10 cellular contexts compared by ENCODE assay signal in genomic region chr1:19009882-19010321, GRCh38. TPM values are rescaled to one million over a fixed set of nuclear protein-coding genes. Genes with fewer than 3 reads are reported as not detected.
DNase-seq lines count a peak whose midpoint lies in the region; ATAC-seq and TF ChIP-seq lines count a peak whose summit lies in the region.
"Had no signal": no experiment of that assay in that cellular context is flagged by ENCODE, and none has a peak within 500 bp of the region (broad histone marks: within the 10 kb centered on the region; RNA-seq: fewer than 3 reads in every experiment).

No MANE protein-coding gene starts in this region.

- H3K4me3 Mint-ChIP-seq in immature natural killer cell: no peak overlapping the region
- H3K4me3 Mint-ChIP-seq: IgD-negative memory B cell had no signal

- TF ChIP-seq CTCF in spleen (IDR thresholded peaks at IDR 0.05 in 8 of 11, conservative IDR thresholded peaks at IDR 0.05 in 3 of 11): no peak

- WGBS in spleen, 5 donors: 77 to 87% (median 81%) methylated on average over 7 to 8 of the region's 8 CpGs

- ATAC-seq in HG03135 (IDR thresholded peaks at IDR 0.05; ENCODE audit: unreplicated experiment): no peak

- H3K4me1 ChIP-seq in SJSA1 (replicated peaks): peaks cover 65% of the 10 kb centered on the region
- peaks cover 31% of the 10 kb centered on the region for H3K4me1 ChIP-seq in skeletal muscle satellite cell (ENCODE audit: control insufficient read depth, insufficient read depth, low read length)
- peaks cover 0 to 16% (median 0%) of the 10 kb centered on the region in 6 donors for H3K4me1 ChIP-seq in spleen

- H3K9me3 ChIP-seq in SJSA1 (replicated peaks) (no peaks in the 10 kb centered on the region), skeletal muscle satellite cell (replicated peaks; ENCODE audit: low read length) (no peaks in the 10 kb centered on the region), spleen (no peaks in the 10 kb centered on the region)

- H3K36me3 Mint-ChIP-seq in immature natural killer cell: no peaks in the 10 kb centered on the region
- H3K36me3 Mint-ChIP-seq: IgD-negative memory B cell had no signal

- no peak overlapping the region for H3K4me2 ChIP-seq in skeletal muscle satellite cell (ENCODE audit: low read length)

- H3K4me1 Mint-ChIP-seq in immature natural killer cell: peaks cover 9 to 12% of the 10 kb centered on the region in 2 donors

- H3K4me3 ChIP-seq in SJSA1 (no peak overlapping the region), skeletal muscle satellite cell (ENCODE audit: low read length) (no peak overlapping the region), spleen (no peak overlapping the region)

- DNase-seq in H4 (ENCODE audit: low spot score) (peak; percentile 94), SJSA1 (ENCODE audit: low read depth in 1 of 2, low spot score in 2 of 2) (peak; percentile 98 to 99), fibroblast of peridontal ligament (ENCODE audit: extremely low read depth) (peak; percentile 24), spleen (no peak), posterior vena cava (ENCODE audit: low spot score) (no peak), immature natural killer cell (no peak)
- DNase-seq: effector memory CD4-positive, alpha-beta T cell had no signal

- peak overlapping the region; percentile 49 for H3K9ac ChIP-seq in skeletal muscle satellite cell (ENCODE audit: low read depth, low read length)

- no peak for TF ChIP-seq POLR2A in spleen (IDR thresholded peaks at IDR 0.05)

- no peaks in the 10 kb centered on the region for H3K36me3 ChIP-seq in SJSA1
- no peaks in the 10 kb centered on the region for H3K36me3 ChIP-seq in skeletal muscle satellite cell (ENCODE audit: insufficient read depth, low read length)
- H3K36me3 ChIP-seq in spleen: no peaks in the 10 kb centered on the region

- H3K27me3 ChIP-seq in SJSA1 (replicated peaks): no peaks in the 10 kb centered on the region
- H3K27me3 ChIP-seq in skeletal muscle satellite cell (ENCODE audit: control insufficient read depth, insufficient read depth, low read length): no peaks in the 10 kb centered on the region
- H3K27me3 ChIP-seq in spleen (replicated peaks in 1 of 7): peaks cover 0 to 13% (median 0%) of the 10 kb centered on the region in 7 donors

- intact Hi-C loops in spleen (cut with DNase I; ENCODE audit: low total_unique reads) (no loop called here), posterior vena cava (cut with DNase I) (no loop called here)

- H3K27me3 Mint-ChIP-seq in immature natural killer cell (ENCODE audit: low read depth in 3 of 3): peaks cover 8 to 11% (median 10%) of the 10 kb centered on the region in 3 donors

- H3K27ac ChIP-seq in SJSA1 (peak overlapping the region; percentile 95), spleen (no peak overlapping the region)

- no peak overlapping the region for H3K27ac Mint-ChIP-seq in immature natural killer cell

- no peaks in the 10 kb centered on the region for H3K9me3 Mint-ChIP-seq in immature natural killer cell

RNA-seq across cellular contexts. Expression of gene IFFO2, which starts 53.4 kb away (rescaled TPM):
- total RNA-seq in H4 (2014; rRNA removed; shearing (Covaris generic)): 3.5 and 4.4 TPM in 2 replicates
- total RNA-seq in SJSA1 (2014; rRNA removed; shearing (Covaris generic)): 11.4 and 15.3 TPM in 2 replicates
- total RNA-seq in skeletal muscle satellite cell (2012; rRNA removed): 6.3 and 9.0 TPM in 2 replicates
- total RNA-seq in spleen (10 to 100 TPM; 13.6 to 19.7 (median 16.4) TPM), posterior vena cava (10 to 100 TPM; 12.1 to 12.2 TPM)
- polyA plus RNA-seq in spleen (1 to 10 TPM; 2.7 to 6.2 (median 2.9) TPM), immature natural killer cell (1 to 10 TPM; 1.9 to 3.9 (median 3.2) TPM)

Comparison
In these comparisons a context has a peak if more than half of its experiments do, and no peak if none do; other contexts are left out.
1. DNase-seq: peak in H4 (single experiment), SJSA1 (2 of 2) and fibroblast of peridontal ligament (single experiment); none in spleen (single experiment), posterior vena cava (single experiment) and immature natural killer cell (0 of 3).